Comparison of ENCODE assay signal across 2 cellular contexts in genomic region chr1:205214756-205215155, GRCh38.
TF ChIP-seq lines count a peak whose summit lies in the region.

No MANE protein-coding gene starts in this region.

TF ChIP-seq in HEK293T, 16 proteins besides CTCF, POLR2A, EP300 and RAD21:
- no peak for TF ChIP-seq BHLHE40 (IDR thresholded peaks at IDR 0.05; ENCODE audit: borderline replicate concordance)
- TF ChIP-seq FOXK2 (IDR thresholded peaks at IDR 0.05), result no peak
- no peak for TF ChIP-seq LEF1 (IDR thresholded peaks at IDR 0.05; ENCODE audit: borderline replicate concordance)
- TF ChIP-seq L3MBTL2 (conservative IDR thresholded peaks at IDR 0.05), result no peak
- TF ChIP-seq FOXA1 (IDR thresholded peaks at IDR 0.05), result no peak
- no peak for TF ChIP-seq ELF4 (IDR thresholded peaks at IDR 0.05)
- TF ChIP-seq ZNF384 (IDR thresholded peaks at IDR 0.05), result no peak
- no peak for TF ChIP-seq SUZ12 (IDR thresholded peaks at IDR 0.05)
- TF ChIP-seq NFRKB (IDR thresholded peaks at IDR 0.05), result no peak
- TF ChIP-seq SP1 (IDR thresholded peaks at IDR 0.05), result no peak
- TF ChIP-seq TARDBP (IDR thresholded peaks at IDR 0.05), result no peak
- TF ChIP-seq FOXM1 (IDR thresholded peaks at IDR 0.05; ENCODE audit: borderline replicate concordance), result no peak
- no peak for TF ChIP-seq ARNT (IDR thresholded peaks at IDR 0.05)
- TF ChIP-seq PKNOX1 (IDR thresholded peaks at IDR 0.05), result no peak
- no peak for TF ChIP-seq CTBP1 (IDR thresholded peaks at IDR 0.05; ENCODE audit: borderline replicate concordance)
- no peak for TF ChIP-seq HDGF (IDR thresholded peaks at IDR 0.05; ENCODE audit: borderline replicate concordance)

TF ChIP-seq in GM23338, 12 proteins besides CTCF, POLR2A, EP300 and RAD21:
- no peak for TF ChIP-seq CREB1 (CRISPR knock-in tag; IDR thresholded peaks at IDR 0.05; ENCODE audit: low read depth)
- TF ChIP-seq ZNF331 (CRISPR knock-in tag; IDR thresholded peaks at IDR 0.05; ENCODE audit: low read depth), result no peak
- TF ChIP-seq EZH2phosphoT487 (IDR thresholded peaks at IDR 0.05; ENCODE audit: unreplicated experiment), result no peak
- TF ChIP-seq ZNF114 (CRISPR knock-in tag; IDR thresholded peaks at IDR 0.05), result no peak
- TF ChIP-seq JUNB (IDR thresholded peaks at IDR 0.05; ENCODE audit: unreplicated experiment), result no peak
- TF ChIP-seq EZH2 (IDR thresholded peaks at IDR 0.05; ENCODE audit: low read depth, unreplicated experiment), result no peak
- no peak for TF ChIP-seq NANOG (IDR thresholded peaks at IDR 0.05; ENCODE audit: borderline replicate concordance)
- TF ChIP-seq POLR2AphosphoS5 (IDR thresholded peaks at IDR 0.05; ENCODE audit: low read depth), result no peak
- TF ChIP-seq ETS1 (IDR thresholded peaks at IDR 0.05), result no peak
- no peak for TF ChIP-seq ZNF462 (CRISPR knock-in tag; IDR thresholded peaks at IDR 0.05)
- TF ChIP-seq STAT1 (IDR thresholded peaks at IDR 0.05; ENCODE audit: unreplicated experiment), result no peak
